In the genomic region with DNA sequence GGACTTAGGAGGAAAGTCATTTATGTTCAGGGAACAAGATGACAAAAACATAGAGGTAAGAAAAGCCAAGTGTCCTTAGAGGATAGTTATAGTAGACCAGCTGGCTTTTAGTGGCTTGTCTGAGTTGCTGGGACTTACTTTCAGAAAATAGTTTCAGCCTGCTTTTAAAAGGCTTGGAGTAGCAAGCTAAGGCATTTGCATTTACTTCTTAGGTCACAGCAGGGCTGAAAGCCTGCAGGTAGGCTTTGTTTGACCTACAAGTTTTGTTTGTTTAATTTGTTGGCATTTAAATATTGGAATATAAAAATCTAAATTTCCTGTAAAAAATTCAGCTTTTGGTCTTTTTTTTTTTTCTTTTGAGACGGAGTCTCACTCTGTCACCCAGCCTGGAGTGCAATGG, we compare ENCODE assay signal across 22 cellular contexts. TPM values are rescaled to one million over a fixed set of nuclear protein-coding genes. Genes with fewer than 3 reads are reported as not detected.
"Had no signal": no experiment of that assay in that cellular context is flagged by ENCODE, and none has a peak within 500 bp of the region (broad histone marks: within the 10 kb centered on the region; RNA-seq: fewer than 3 reads in every experiment).

No MANE protein-coding gene starts in this region.

- ATAC-seq: activated T-cell treated with anti-CD3 and anti-CD28 coated beads, Interleukin-2, amount 50 U/mL, for 4 hours; T-helper 17 cell had no signal

- DNase-seq: activated B cell treated with CpG ODN at 0.5 μM for 24 hours; activated CD4-positive, alpha-beta memory T cell treated with anti-CD3 and anti-CD28 coated beads for 36 hours; activated CD4-positive, alpha-beta T cell treated with anti-CD3 and anti-CD28 coated beads for 1 hour; activated CD4-positive, alpha-beta T cell treated with anti-CD3 and anti-CD28 coated beads, Interleukin-2, amount 10 ng/mL, durations not matched to agents 24 days and 14 days; activated CD8-positive, alpha-beta memory T cell treated with anti-CD3 and anti-CD28 coated beads for 24 hours; activated effector memory CD4-positive, alpha-beta T cell treated with anti-CD3 and anti-CD28 coated beads, Interleukin-2, amount 50 U/mL, for 16 hours; activated naive CD4-positive, alpha-beta T cell treated with Interleukin-2 at 50 U/mL for 16 hours; activated T-cell treated with anti-CD3 and anti-CD28 coated beads, Interleukin-2, amount 50 U/mL, for 4 hours; amygdala; Karpas-422; MM.1S; NCI-H1105; NCI-H1436; NCI-H1694 treated with DMSO at 0.1 percent for 48 hours; NCI-H2081; NCI-H446; NCI-H524 treated with DMSO at 0.1 percent for 48 hours; NCI-H82; SIG-M5; T-helper 17 cell; T-helper 9 cell had no signal

RNA-seq across cellular contexts. Expression of a gene that starts 5.1 kb away (rescaled TPM):
- total RNA-seq: activated B cell treated with CpG ODN at 0.5 μM for 24 hours; activated CD4-positive, alpha-beta memory T cell treated with anti-CD3 and anti-CD28 coated beads for 36 hours; activated CD4-positive, alpha-beta T cell treated with anti-CD3 and anti-CD28 coated beads, Interleukin-2, amount 10 ng/mL, durations not matched to agents 24 days and 14 days; OCI-LY7; T-helper 17 cell had no signal
